Comparison of ENCODE assay signal across 1 cellular context in genomic region chr13:61078976-61079770, GRCh38.
TF ChIP-seq lines count a peak whose summit lies in the region.

No MANE protein-coding gene starts in this region.

TF ChIP-seq in GM23338, 12 proteins besides CTCF, POLR2A, EP300 and RAD21 (continued from another document):
- TF ChIP-seq, protein P1, sequence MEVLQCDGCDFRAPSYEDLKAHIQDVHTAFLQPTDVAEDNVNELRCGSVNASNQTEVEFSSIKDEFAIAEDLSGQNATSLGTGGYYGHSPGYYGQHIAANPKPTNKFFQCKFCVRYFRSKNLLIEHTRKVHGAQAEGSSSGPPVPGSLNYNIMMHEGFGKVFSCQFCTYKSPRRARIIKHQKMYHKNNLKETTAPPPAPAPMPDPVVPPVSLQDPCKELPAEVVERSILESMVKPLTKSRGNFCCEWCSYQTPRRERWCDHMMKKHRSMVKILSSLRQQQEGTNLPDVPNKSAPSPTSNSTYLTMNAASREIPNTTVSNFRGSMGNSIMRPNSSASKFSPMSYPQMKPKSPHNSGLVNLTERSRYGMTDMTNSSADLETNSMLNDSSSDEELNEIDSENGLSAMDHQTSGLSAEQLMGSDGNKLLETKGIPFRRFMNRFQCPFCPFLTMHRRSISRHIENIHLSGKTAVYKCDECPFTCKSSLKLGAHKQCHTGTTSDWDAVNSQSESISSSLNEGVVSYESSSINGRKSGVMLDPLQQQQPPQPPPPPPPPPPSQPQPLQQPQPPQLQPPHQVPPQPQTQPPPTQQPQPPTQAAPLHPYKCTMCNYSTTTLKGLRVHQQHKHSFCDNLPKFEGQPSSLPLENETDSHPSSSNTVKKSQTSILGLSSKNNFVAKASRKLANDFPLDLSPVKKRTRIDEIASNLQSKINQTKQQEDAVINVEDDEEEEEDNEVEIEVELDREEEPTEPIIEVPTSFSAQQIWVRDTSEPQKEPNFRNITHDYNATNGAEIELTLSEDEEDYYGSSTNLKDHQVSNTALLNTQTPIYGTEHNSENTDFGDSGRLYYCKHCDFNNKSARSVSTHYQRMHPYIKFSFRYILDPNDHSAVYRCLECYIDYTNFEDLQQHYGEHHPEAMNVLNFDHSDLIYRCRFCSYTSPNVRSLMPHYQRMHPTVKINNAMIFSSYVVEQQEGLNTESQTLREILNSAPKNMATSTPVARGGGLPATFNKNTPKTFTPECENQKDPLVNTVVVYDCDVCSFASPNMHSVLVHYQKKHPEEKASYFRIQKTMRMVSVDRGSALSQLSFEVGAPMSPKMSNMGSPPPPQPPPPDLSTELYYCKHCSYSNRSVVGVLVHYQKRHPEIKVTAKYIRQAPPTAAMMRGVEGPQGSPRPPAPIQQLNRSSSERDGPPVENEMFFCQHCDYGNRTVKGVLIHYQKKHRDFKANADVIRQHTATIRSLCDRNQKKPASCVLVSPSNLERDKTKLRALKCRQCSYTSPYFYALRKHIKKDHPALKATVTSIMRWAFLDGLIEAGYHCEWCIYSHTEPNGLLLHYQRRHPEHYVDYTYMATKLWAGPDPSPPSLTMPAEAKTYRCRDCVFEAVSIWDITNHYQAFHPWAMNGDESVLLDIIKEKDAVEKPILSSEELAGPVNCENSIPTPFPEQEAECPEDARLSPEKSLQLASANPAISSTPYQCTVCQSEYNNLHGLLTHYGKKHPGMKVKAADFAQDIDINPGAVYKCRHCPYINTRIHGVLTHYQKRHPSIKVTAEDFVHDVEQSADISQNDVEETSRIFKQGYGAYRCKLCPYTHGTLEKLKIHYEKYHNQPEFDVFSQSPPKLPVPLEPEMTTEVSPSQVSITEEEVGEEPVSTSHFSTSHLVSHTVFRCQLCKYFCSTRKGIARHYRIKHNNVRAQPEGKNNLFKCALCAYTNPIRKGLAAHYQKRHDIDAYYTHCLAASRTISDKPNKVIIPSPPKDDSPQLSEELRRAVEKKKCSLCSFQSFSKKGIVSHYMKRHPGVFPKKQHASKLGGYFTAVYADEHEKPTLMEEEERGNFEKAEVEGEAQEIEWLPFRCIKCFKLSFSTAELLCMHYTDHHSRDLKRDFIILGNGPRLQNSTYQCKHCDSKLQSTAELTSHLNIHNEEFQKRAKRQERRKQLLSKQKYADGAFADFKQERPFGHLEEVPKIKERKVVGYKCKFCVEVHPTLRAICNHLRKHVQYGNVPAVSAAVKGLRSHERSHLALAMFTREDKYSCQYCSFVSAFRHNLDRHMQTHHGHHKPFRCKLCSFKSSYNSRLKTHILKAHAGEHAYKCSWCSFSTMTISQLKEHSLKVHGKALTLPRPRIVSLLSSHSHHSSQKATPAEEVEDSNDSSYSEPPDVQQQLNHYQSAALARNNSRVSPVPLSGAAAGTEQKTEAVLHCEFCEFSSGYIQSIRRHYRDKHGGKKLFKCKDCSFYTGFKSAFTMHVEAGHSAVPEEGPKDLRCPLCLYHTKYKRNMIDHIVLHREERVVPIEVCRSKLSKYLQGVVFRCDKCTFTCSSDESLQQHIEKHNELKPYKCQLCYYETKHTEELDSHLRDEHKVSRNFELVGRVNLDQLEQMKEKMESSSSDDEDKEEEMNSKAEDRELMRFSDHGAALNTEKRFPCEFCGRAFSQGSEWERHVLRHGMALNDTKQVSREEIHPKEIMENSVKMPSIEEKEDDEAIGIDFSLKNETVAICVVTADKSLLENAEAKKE (CRISPR knock-in tag; IDR thresholded peaks at IDR 0.05), result no peak
- TF ChIP-seq ZNF114 (CRISPR knock-in tag; IDR thresholded peaks at IDR 0.05), result no peak
- TF ChIP-seq JUNB (IDR thresholded peaks at IDR 0.05; ENCODE audit: unreplicated experiment), result no peak
- no peak for TF ChIP-seq REST (IDR thresholded peaks at IDR 0.05; ENCODE audit: unreplicated experiment)
- no peak for TF ChIP-seq NANOG (IDR thresholded peaks at IDR 0.05; ENCODE audit: borderline replicate concordance)
- TF ChIP-seq, protein P2, sequence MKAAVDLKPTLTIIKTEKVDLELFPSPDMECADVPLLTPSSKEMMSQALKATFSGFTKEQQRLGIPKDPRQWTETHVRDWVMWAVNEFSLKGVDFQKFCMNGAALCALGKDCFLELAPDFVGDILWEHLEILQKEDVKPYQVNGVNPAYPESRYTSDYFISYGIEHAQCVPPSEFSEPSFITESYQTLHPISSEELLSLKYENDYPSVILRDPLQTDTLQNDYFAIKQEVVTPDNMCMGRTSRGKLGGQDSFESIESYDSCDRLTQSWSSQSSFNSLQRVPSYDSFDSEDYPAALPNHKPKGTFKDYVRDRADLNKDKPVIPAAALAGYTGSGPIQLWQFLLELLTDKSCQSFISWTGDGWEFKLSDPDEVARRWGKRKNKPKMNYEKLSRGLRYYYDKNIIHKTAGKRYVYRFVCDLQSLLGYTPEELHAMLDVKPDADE (IDR thresholded peaks at IDR 0.05), result no peak
- TF ChIP-seq STAT1 (IDR thresholded peaks at IDR 0.05; ENCODE audit: unreplicated experiment), result no peak
- TF ChIP-seq CREB1 (CRISPR knock-in tag; IDR thresholded peaks at IDR 0.05; ENCODE audit: low read depth), result no peak
- no peak for TF ChIP-seq ZNF331 (CRISPR knock-in tag; IDR thresholded peaks at IDR 0.05; ENCODE audit: low read depth)
